Comparison of ENCODE assay signal across 8 cellular contexts in the genomic region with DNA sequence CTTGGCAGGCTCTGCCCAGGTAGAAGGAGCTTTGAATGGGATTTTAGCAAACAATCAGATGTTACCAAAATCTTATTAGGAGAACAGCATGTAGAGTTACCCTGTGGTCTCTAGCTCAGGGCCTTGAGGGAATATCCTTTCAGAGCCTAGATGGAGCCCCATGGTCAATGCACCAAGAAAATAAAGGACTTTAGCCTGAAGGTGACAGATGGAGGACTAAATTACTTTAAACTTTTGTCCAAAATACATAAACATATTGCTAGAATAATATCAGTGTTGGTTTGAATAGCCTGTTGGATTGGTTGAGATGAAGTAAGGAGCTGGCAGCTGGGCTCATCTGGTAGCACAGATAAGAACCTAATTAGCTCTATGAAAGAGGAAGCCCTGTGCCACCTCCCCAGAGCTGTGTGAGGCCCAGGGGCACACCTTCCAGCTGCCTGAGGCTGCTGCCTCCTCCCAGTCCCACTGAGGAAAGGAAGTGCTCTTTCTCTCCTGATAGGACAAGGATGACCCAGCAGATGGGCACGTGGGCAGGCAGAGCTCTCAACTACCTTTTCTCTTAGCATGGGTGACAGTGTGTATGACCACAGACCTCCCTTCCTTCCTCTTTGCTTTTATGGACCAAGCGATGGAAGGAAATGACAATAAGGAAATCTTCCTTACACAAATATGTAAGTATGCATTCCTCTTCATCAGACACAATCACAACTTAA.
DNase-seq lines count a peak whose midpoint lies in the region; ATAC-seq and TF ChIP-seq lines count a peak whose summit lies in the region.

No MANE protein-coding gene starts in this region.

- H3K4me3 ChIP-seq in GM06990 (replicated peaks; ENCODE audit: low read depth, low read length): no peak overlapping the region; the same call in 1 of the 2 replicates

- no peak overlapping the region for H3K27ac ChIP-seq in foreskin keratinocyte

- H3K36me3 Mint-ChIP-seq in activated CD4-positive, alpha-beta memory T cell treated with anti-CD3 and anti-CD28 coated beads, Interleukin-2, amount 10 ng/mL, durations not matched to agents 7 days and 5 days (ENCODE audit: low read depth): peaks cover 67% of the 10 kb centered on the region
- H3K36me3 Mint-ChIP-seq in natural killer cell treated with Interleukin-12 subunit alpha and Interleukin-12 subunit beta and Interleukin-15 and Interleukin-18, amount 100 ng/mL, for 72 hours: peaks cover 21% of the 10 kb centered on the region

- peaks cover 8% of the 10 kb centered on the region for H3K4me1 ChIP-seq in foreskin keratinocyte

- H3K27me3 Mint-ChIP-seq in activated CD4-positive, alpha-beta memory T cell treated with anti-CD3 and anti-CD28 coated beads, Interleukin-2, amount 10 ng/mL, durations not matched to agents 7 days and 5 days: no peaks in the 10 kb centered on the region
- no peaks in the 10 kb centered on the region for H3K27me3 Mint-ChIP-seq in natural killer cell treated with Interleukin-12 subunit alpha and Interleukin-12 subunit beta and Interleukin-15 and Interleukin-18, amount 100 ng/mL, for 72 hours

- TF ChIP-seq CTCF in GM06990 (IDR thresholded peaks at IDR 0.05; ENCODE audit: insufficient read depth, low read length, poor library complexity, severe bottlenecking) (no peak), foreskin keratinocyte (conservative IDR thresholded peaks at IDR 0.05) (no peak)

- H3K4me1 Mint-ChIP-seq in activated CD4-positive, alpha-beta memory T cell treated with anti-CD3 and anti-CD28 coated beads, Interleukin-2, amount 10 ng/mL, durations not matched to agents 7 days and 5 days: peaks cover 70% of the 10 kb centered on the region
- H3K4me1 Mint-ChIP-seq in natural killer cell treated with Interleukin-12 subunit alpha and Interleukin-12 subunit beta and Interleukin-15 and Interleukin-18, amount 100 ng/mL, for 72 hours (ENCODE audit: low read depth in 2 of 2): peaks cover 63 to 67% of the 10 kb centered on the region in 2 donors

- CTCF ChIA-PET in activated CD4-positive, alpha-beta memory T cell treated with anti-CD3 and anti-CD28 coated beads, Interleukin-2, amount 10 ng/mL, durations not matched to agents 7 days and 5 days (lab: Charles Lee): interaction anchor here (0.8 to 3.6 kb wide), 16 partner anchors 10 to 201 kb away, joined by 3 to 41 read pairs (median 5); a partner anchor contains a TSS

- H3K27ac Mint-ChIP-seq in activated CD4-positive, alpha-beta memory T cell treated with anti-CD3 and anti-CD28 coated beads, Interleukin-2, amount 10 ng/mL, durations not matched to agents 7 days and 5 days: peak overlapping the region; percentile 89
- H3K27ac Mint-ChIP-seq in natural killer cell treated with Interleukin-12 subunit alpha and Interleukin-12 subunit beta and Interleukin-15 and Interleukin-18, amount 100 ng/mL, for 72 hours: peak overlapping the region; percentile 64 to 81

- peak overlapping the region; percentile 60 for H3K4me3 Mint-ChIP-seq in activated CD4-positive, alpha-beta memory T cell treated with anti-CD3 and anti-CD28 coated beads, Interleukin-2, amount 10 ng/mL, durations not matched to agents 7 days and 5 days
- H3K4me3 Mint-ChIP-seq in natural killer cell treated with Interleukin-12 subunit alpha and Interleukin-12 subunit beta and Interleukin-15 and Interleukin-18, amount 100 ng/mL, for 72 hours: peak overlapping the region; percentile 75

- peak; percentile 64 for ATAC-seq in GM21367 (IDR thresholded peaks at IDR 0.05; ENCODE audit: unreplicated experiment)
- peak; percentile 33 for ATAC-seq in HG03565 (IDR thresholded peaks at IDR 0.05; ENCODE audit: unreplicated experiment)
- peak; percentile 78 to 87 for ATAC-seq in natural killer cell treated with Interleukin-12 subunit alpha and Interleukin-12 subunit beta and Interleukin-15 and Interleukin-18, amount 100 ng/mL, for 72 hours
- no peak for ATAC-seq in foreskin keratinocyte

- H3K36me3 ChIP-seq in GM06990 (ENCODE audit: control insufficient read depth, insufficient read depth, low read length): no peaks in the 10 kb centered on the region; the same call in 1 of the 2 replicates

- no peaks in the 10 kb centered on the region for H3K9me3 Mint-ChIP-seq in activated CD4-positive, alpha-beta memory T cell treated with anti-CD3 and anti-CD28 coated beads, Interleukin-2, amount 10 ng/mL, durations not matched to agents 7 days and 5 days
- H3K9me3 Mint-ChIP-seq in natural killer cell treated with Interleukin-12 subunit alpha and Interleukin-12 subunit beta and Interleukin-15 and Interleukin-18, amount 100 ng/mL, for 72 hours: no peaks in the 10 kb centered on the region

- H3K27me3 ChIP-seq in GM06990 (replicated peaks; ENCODE audit: control insufficient read depth, insufficient read depth, low read length): no peaks in the 10 kb centered on the region
- H3K27me3 ChIP-seq in foreskin keratinocyte: no peaks in the 10 kb centered on the region

- DNase-seq in GM06990 (ENCODE audit: extremely low read depth, insufficient read length) (peak; percentile 67), COLO829 (ENCODE audit: low spot score) (no peak), foreskin keratinocyte (no peak), GM03348 (ENCODE audit: low spot score) (no peak)
- DNase-seq in activated CD4-positive, alpha-beta memory T cell treated with anti-CD3 and anti-CD28 coated beads, Interleukin-2, amount 10 ng/mL, durations not matched to agents 7 days and 5 days: peak; percentile 71
- no peak for DNase-seq in natural killer cell treated with Interleukin-12 subunit alpha and Interleukin-12 subunit beta and Interleukin-15 and Interleukin-18, amount 100 ng/mL, for 72 hours (ENCODE audit: low spot score)

- POLR2A ChIA-PET in activated CD4-positive, alpha-beta memory T cell treated with anti-CD3 and anti-CD28 coated beads, Interleukin-2, amount 10 ng/mL, durations not matched to agents 7 days and 5 days (lab: Charles Lee): interaction anchor here (0.6 to 7.3 kb wide), 27 partner anchors 8 to 941 kb away, joined by 3 to 222 read pairs (median 5); a partner anchor contains a TSS

Comparison
In these comparisons a context has a peak if more than half of its experiments do, and no peak if none do; other contexts are left out.
1. DNase-seq: peak in GM06990 (single experiment) and activated CD4-positive, alpha-beta memory T cell treated with anti-CD3 and anti-CD28 coated beads, Interleukin-2, amount 10 ng/mL, durations not matched to agents 7 days and 5 days (single experiment); none in natural killer cell treated with Interleukin-12 subunit alpha and Interleukin-12 subunit beta and Interleukin-15 and Interleukin-18, amount 100 ng/mL, for 72 hours (single experiment), COLO829 (single experiment), foreskin keratinocyte (0 of 2) and GM03348 (single experiment).